Comparison of ENCODE assay signal across 9 cellular contexts in genomic region chr5:172559004-172559932, GRCh38.
DNase-seq lines count a peak whose midpoint lies in the region; ATAC-seq, FAIRE-seq and TF ChIP-seq lines count a peak whose summit lies in the region.
"Had no signal": no experiment of that assay in that cellular context is flagged by ENCODE, and none has a peak within 500 bp of the region (broad histone marks: within the 10 kb centered on the region; RNA-seq: fewer than 3 reads in every experiment).

No MANE protein-coding gene starts in this region.

- TF ChIP-seq EP300 in K562 (IDR thresholded peaks at IDR 0.05; ENCODE audit: low read length) = no peak
- TF ChIP-seq EP300 in suprapubic skin (IDR thresholded peaks at IDR 0.05) = no peak

- H3K36me3 ChIP-seq in K562 (ENCODE audit: control insufficient read depth, insufficient read depth, low read length) = no peaks in the 10 kb centered on the region
- H3K36me3 ChIP-seq in kidney (ENCODE audit: control insufficient read depth in 1 of 2, insufficient read depth in 2 of 2, low read length in 2 of 2) = no peaks in the 10 kb centered on the region
- H3K36me3 ChIP-seq in suprapubic skin = no peaks in the 10 kb centered on the region

- no TSS peak for BruUV-seq in K562 (replicated peaks; lab: Mats Ljungman, UMichigan)

- TF ChIP-seq RAD21 in K562 (CRISPR knock-in tag; conservative IDR thresholded peaks at IDR 0.05 in 1 of 2, IDR thresholded peaks at IDR 0.05 in 1 of 2) = no peak

- peak; percentile 55 for ATAC-seq in K562
- ATAC-seq in GM18505 (IDR thresholded peaks at IDR 0.05; ENCODE audit: unreplicated experiment) = no peak
- no peak for ATAC-seq in GM21723 (IDR thresholded peaks at IDR 0.05; ENCODE audit: unreplicated experiment)
- ATAC-seq: GM12878 had no signal

- H3K4me1 ChIP-seq in K562 (replicated peaks in 1 of 2; ENCODE audit: control insufficient read depth in 2 of 2, insufficient read depth in 2 of 2, low read length in 2 of 2) (no peaks in the 10 kb centered on the region; a peak in 1 of 5 replicates), kidney (ENCODE audit: control insufficient read depth in 1 of 2, insufficient read depth in 1 of 2, low read depth in 1 of 2, low read length in 2 of 2) (peaks cover 0 to 9% of the 10 kb centered on the region in 2 donors), suprapubic skin (peaks cover 58% of the 10 kb centered on the region)

- no peaks in the 10 kb centered on the region for H3K9me3 ChIP-seq in K562 (replicated peaks; ENCODE audit: control insufficient read depth, insufficient read depth, low read depth, low read length)
- H3K9me3 ChIP-seq in kidney (ENCODE audit: control insufficient read depth in 1 of 2, low read length in 2 of 2) = no peaks in the 10 kb centered on the region
- H3K9me3 ChIP-seq in suprapubic skin = no peaks in the 10 kb centered on the region

- FAIRE-seq in K562 (lab: Jason Lieb, UNC) (no peak), kidney (lab: Jason Lieb, UNC) (no peak)
- FAIRE-seq: GM12878 had no signal

- DNase-seq in HFF-Myc (ENCODE audit: extremely low read depth, low read depth) (peak; percentile 45), K562 (ENCODE audit: extremely low read depth in 1 of 4, low spot score in 3 of 4) (no peak), kidney (peak; percentile 88), suprapubic skin (ENCODE audit: low spot score in 2 of 2) (no peak), posterior vena cava (ENCODE audit: low spot score) (no peak), NCI-H187 treated with DMSO at 0.1 percent for 48 hours (lab: John Stamatoyannopoulos, UW) (no peak)

- 2% methylated on average over 19 of the region's 23 CpGs for WGBS in K562 (ENCODE audit: insufficient coverage, low coverage, missing lambda C conversion rate)
- WGBS in suprapubic skin = 46% methylated on average over 23 of the region's 23 CpGs

- TF ChIP-seq POLR2A in K562 (conservative IDR thresholded peaks at IDR 0.05) (no peak), suprapubic skin (IDR thresholded peaks at IDR 0.05) (no peak), GM18505 (IDR thresholded peaks at IDR 0.05; ENCODE audit: borderline replicate concordance, extremely low read depth, insufficient read depth, insufficient read length) (no peak)

- H3K9me1 ChIP-seq in K562 (ENCODE audit: control insufficient read depth, insufficient read depth, low read length) = no peaks in the 10 kb centered on the region

- in situ Hi-C loops in K562 (cut with MboI) = no loop called here

- CTCF ChIA-PET in K562 (lab: Yijun Ruan, JAX; ENCODE audit: low intra/inter-chr PET ratio) = interaction anchor here (0.6 kb wide), 1 partner anchor 30 kb away, joined by 3 read pairs; no protein-coding TSS in a partner anchor

- H3K27me3 ChIP-seq in K562 (ENCODE audit: control insufficient read depth in 2 of 2, insufficient read depth in 2 of 2, low read length in 2 of 2) (peaks cover 47 to 77% of the 10 kb centered on the region in 2 experiments), suprapubic skin (no peaks in the 10 kb centered on the region)

- 0 out of 2 replicates have a peak, but pooled peaks cover 2% of the 10 kb centered on the region for H4K20me1 ChIP-seq in K562 (replicated peaks; ENCODE audit: control insufficient read depth, insufficient read depth, low read length)

- no peaks in the 10 kb centered on the region for H3K79me2 ChIP-seq in K562 (ENCODE audit: control insufficient read depth, insufficient read depth, low read length)

- intact Hi-C loops in K562 (cut with micrococcal nuclease) (no loop called here), kidney (cut with DNase I) (no loop called here), posterior vena cava (cut with DNase I) (loop anchor here (5.0 to 10.0 kb wide), 2 partner anchors 83 to 86 kb away; partner anchors contain the start of gene NEURL1B (in 2 of the 2))

- H3K4me3 ChIP-seq in HFF-Myc (replicated peaks; ENCODE audit: low read depth, low read length) = no peak overlapping the region
- H3K4me3 ChIP-seq in K562 = no peak overlapping the region
- peak overlapping the region; percentile 39 to 49 for H3K4me3 ChIP-seq in kidney (ENCODE audit: low read length in 2 of 2)
- H3K4me3 ChIP-seq in suprapubic skin = peak overlapping the region; percentile 30
- H3K4me3 ChIP-seq: GM12878 had no signal

- H3K9ac ChIP-seq in K562 (ENCODE audit: insufficient read depth in 1 of 2, low read depth in 2 of 2, low read length in 2 of 2) (0 out of 4 replicates have a peak overlapping the region, but pooled peaks of 1 of the 2 experiments have one; percentile 35), kidney (ENCODE audit: low read length in 2 of 2) (peak overlapping the region in 1 of 2 donors; percentile 26)

- POLR2A ChIA-PET in K562 (lab: Yijun Ruan, JAX) = no interaction called here

- TF ChIP-seq CTCF in HFF-Myc (IDR thresholded peaks at IDR 0.05; ENCODE audit: low read depth, low read length, missing control alignments) (no peak), K562 (IDR thresholded peaks at IDR 0.05 in 2 of 3, conservative IDR thresholded peaks at IDR 0.05 in 1 of 3; ENCODE audit: insufficient read depth in 2 of 3, low read depth in 1 of 3, low read length in 3 of 3) (no peak), kidney (IDR thresholded peaks at IDR 0.05; ENCODE audit: borderline replicate concordance, extremely low read depth, insufficient read depth) (no peak), suprapubic skin (IDR thresholded peaks at IDR 0.05) (no peak)

- no peak overlapping the region for H2AFZ ChIP-seq in K562 (ENCODE audit: low read depth, low read length)

- H3K4me2 ChIP-seq in K562 (ENCODE audit: insufficient read depth, low read length) = no peak overlapping the region

- H3K27ac ChIP-seq in K562 (ENCODE audit: extremely low read depth, low read depth, low read length) = no peak overlapping the region
- no peak overlapping the region for H3K27ac ChIP-seq in kidney (ENCODE audit: low read depth in 2 of 2, low read length in 2 of 2)
- H3K27ac ChIP-seq in suprapubic skin = peak overlapping the region; percentile 75

TF ChIP-seq in K562, 482 proteins besides CTCF, POLR2A, EP300 and RAD21 (continues in another document):
- TF ChIP-seq ZBTB17 (CRISPR knock-in tag; IDR thresholded peaks at IDR 0.05) (peak; percentile 95), NUFIP1 (IDR thresholded peaks at IDR 0.05; ENCODE audit: partially characterized antibody) (no peak), NCOA1 (IDR thresholded peaks at IDR 0.05; ENCODE audit: low read depth) (no peak), ZMIZ1 (IDR thresholded peaks at IDR 0.05; ENCODE audit: low read depth in 2 of 2, low read length in 2 of 2) (peak in 1 of 2 experiments; percentile 66; a peak in 1 of 4 replicates), BHLHE40 (IDR thresholded peaks at IDR 0.05; ENCODE audit: low read length) (peak; percentile 82), YY1 (IDR thresholded peaks at IDR 0.05; ENCODE audit: borderline replicate concordance in 1 of 3, control insufficient read depth in 1 of 3, extremely low read depth in 1 of 3, insufficient read depth in 3 of 3, insufficient read length in 1 of 3, insufficient replicate concordance in 2 of 3, low read depth in 1 of 3, low read length in 2 of 3) (peak in 1 of 3 experiments; percentile 44), ZNF561 (CRISPR knock-in tag; conservative IDR thresholded peaks at IDR 0.05) (no peak), MAX (CRISPR knock-in tag; IDR thresholded peaks at IDR 0.05) (no peak), ZNF280A (IDR thresholded peaks at IDR 0.05; ENCODE audit: low read depth, partially characterized antibody) (no peak), ZNF316 (IDR thresholded peaks at IDR 0.05) (no peak), GATAD2B (IDR thresholded peaks at IDR 0.05; ENCODE audit: borderline replicate concordance) (no peak), ZNF282 (CRISPR knock-in tag; IDR thresholded peaks at IDR 0.05) (no peak), HNRNPH1 (optimal IDR thresholded peaks at IDR 0.05; ENCODE audit: low read depth, low read length) (no peak)

Comparison
In these comparisons a context has a peak if more than half of its experiments do, and no peak if none do; other contexts are left out.
1. DNase-seq: peak in HFF-Myc (single experiment) and kidney (single experiment); none in K562 (0 of 4), suprapubic skin (0 of 2), posterior vena cava (single experiment) and NCI-H187 treated with DMSO at 0.1 percent for 48 hours (single experiment).
2. H3K4me3 ChIP-seq: peak in kidney (2 of 2) and suprapubic skin (single experiment); none in HFF-Myc (single experiment) and K562 (single experiment).
3. intact Hi-C loops: an anchor here in posterior vena cava (5.0 to 10.0 kb wide); none called in K562 and kidney.